In the genomic region with DNA sequence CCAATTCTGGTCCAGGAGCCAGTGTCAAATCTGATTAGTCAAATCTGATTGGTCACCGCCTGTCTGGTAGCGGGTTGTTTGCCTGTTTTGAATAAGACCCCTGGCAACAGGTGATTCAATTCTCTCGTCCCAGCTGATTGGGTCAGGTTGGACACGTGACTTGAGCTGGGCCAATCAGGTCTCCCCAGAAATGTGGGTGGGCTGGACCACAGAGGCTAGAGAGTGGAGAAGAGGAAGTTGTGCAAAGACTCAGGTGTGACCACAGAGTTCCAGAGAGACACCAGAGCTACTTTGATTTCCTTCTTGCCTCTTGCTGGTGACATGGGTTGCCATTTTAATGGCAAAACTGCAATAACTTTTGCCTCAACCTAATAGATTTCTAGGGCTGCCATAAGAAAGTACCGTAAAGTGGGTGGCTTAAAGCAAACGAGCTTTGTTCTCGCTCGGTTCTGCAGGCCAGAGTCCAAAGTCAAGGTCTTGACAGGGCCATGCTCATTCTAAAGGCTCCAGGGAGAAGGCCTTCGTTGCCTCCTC, we compare ENCODE assay signal across 8 cellular contexts. TPM values are rescaled to one million over a fixed set of nuclear protein-coding genes. Genes with fewer than 3 reads are reported as not detected.
A peak's percentile ranks its signal among the peaks of the same experiment; 100 is the strongest.
DNase-seq lines count a peak whose midpoint lies in the region; ATAC-seq and TF ChIP-seq lines count a peak whose summit lies in the region.

No MANE protein-coding gene starts in this region.

- no peak overlapping the region for H3K9ac ChIP-seq in neural progenitor cell

- H3K4me3 Mint-ChIP-seq in GM23338 (no peak overlapping the region), neural progenitor cell (no peak overlapping the region), mesothelial cell of epicardium (no peak overlapping the region)

- H3K27me3 Mint-ChIP-seq in GM23338 (ENCODE audit: insufficient read depth, low read depth, poor library complexity) (peaks cover 32% of the 10 kb centered on the region), neural progenitor cell (ENCODE audit: insufficient read depth, low read depth) (peaks cover 50% of the 10 kb centered on the region), mesothelial cell of epicardium (ENCODE audit: low read depth) (peaks cover 56% of the 10 kb centered on the region)

- H4K20me1 ChIP-seq in GM23338 (replicated peaks; ENCODE audit: insufficient read depth) (no peaks in the 10 kb centered on the region), neural progenitor cell (ENCODE audit: low read depth) (peaks cover 11% of the 10 kb centered on the region)

- no peaks in the 10 kb centered on the region for H3K9me2 ChIP-seq in GM23338 (ENCODE audit: insufficient read depth)

- H3K36me3 Mint-ChIP-seq in GM23338 (ENCODE audit: low read depth) (peaks cover 23% of the 10 kb centered on the region), neural progenitor cell (peaks cover 2% of the 10 kb centered on the region), mesothelial cell of epicardium (no peaks in the 10 kb centered on the region)

- H3K4me2 ChIP-seq in GM23338 (no peak overlapping the region), neural progenitor cell (no peak overlapping the region)

- TF ChIP-seq CTCF in GM23338 (conservative IDR thresholded peaks at IDR 0.05; ENCODE audit: low read depth in 2 of 2) (no peak), cardiac fibroblast (IDR thresholded peaks at IDR 0.05; ENCODE audit: low read depth, low read length) (no peak), neural progenitor cell (IDR thresholded peaks at IDR 0.05) (no peak), mesothelial cell of epicardium (IDR thresholded peaks at IDR 0.05; ENCODE audit: unreplicated experiment) (no peak)

- H3K9me3 Mint-ChIP-seq in GM23338 (peaks cover 76% of the 10 kb centered on the region), neural progenitor cell (peaks cover 2% of the 10 kb centered on the region), mesothelial cell of epicardium (peaks cover 2% of the 10 kb centered on the region)

- H3K79me2 ChIP-seq in GM23338 (replicated peaks; ENCODE audit: insufficient read depth), result no peaks in the 10 kb centered on the region
- no peaks in the 10 kb centered on the region for H3K79me2 ChIP-seq in neural progenitor cell (ENCODE audit: low read depth)

- no peaks in the 10 kb centered on the region for H3F3A ChIP-seq in GM23338 (replicated peaks; ENCODE audit: low read depth)
- H3F3A ChIP-seq in neural progenitor cell (ENCODE audit: low read depth), result no peaks in the 10 kb centered on the region

- H3K36me3 ChIP-seq in GM23338 (ENCODE audit: insufficient read depth) (no peaks in the 10 kb centered on the region; the same call in 1 of the 2 replicates), neural progenitor cell (no peaks in the 10 kb centered on the region)

- ATAC-seq in GM18502 (IDR thresholded peaks at IDR 0.05; ENCODE audit: poor library complexity, unreplicated experiment), result peak; percentile 73
- peak; percentile 42 for ATAC-seq in GM23338

- peak; percentile 84 for DNase-seq in GM23338 (ENCODE audit: low spot score)
- DNase-seq in Kasumi-1 (lab: John Stamatoyannopoulos, UW), result peak; percentile 93 to 94
- peak; percentile 56 for DNase-seq in activated CD4-positive, CD25-positive, alpha-beta regulatory T cell treated with anti-CD3 and anti-CD28 coated beads, Interleukin-2, amount 50 U/mL, for 16 hours (ENCODE audit: low read depth, low spot score)
- peak; percentile 39 to 53 for DNase-seq in cardiac fibroblast (ENCODE audit: low read depth in 2 of 2)
- peak; percentile 56 for DNase-seq in neural progenitor cell (ENCODE audit: low spot score)
- no peak for DNase-seq in mesothelial cell of epicardium (ENCODE audit: low spot score in 2 of 2, unreplicated experiment in 2 of 2)
- DNase-seq in GM03348 (ENCODE audit: low spot score), result no peak

- H3K27me3 ChIP-seq in GM23338 (ENCODE audit: insufficient read depth) (peaks cover 39% of the 10 kb centered on the region), neural progenitor cell (peaks cover 50% of the 10 kb centered on the region)

- peaks cover 11% of the 10 kb centered on the region; the same call in 1 of the 2 replicates for H3K4me1 ChIP-seq in GM23338 (ENCODE audit: insufficient read depth)
- H3K4me1 ChIP-seq in neural progenitor cell, result peaks cover 7% of the 10 kb centered on the region

- H3K4me1 Mint-ChIP-seq in GM23338 (peaks cover 8% of the 10 kb centered on the region; the same call in 2 of the 3 replicates), neural progenitor cell (peaks cover 15% of the 10 kb centered on the region), mesothelial cell of epicardium (peaks cover 13% of the 10 kb centered on the region)

- H3K4me3 ChIP-seq in GM23338 (no peak overlapping the region), cardiac fibroblast (replicated peaks in 1 of 2; ENCODE audit: low read depth in 2 of 2, low read length in 2 of 2) (no peak overlapping the region), neural progenitor cell (no peak overlapping the region)

- no peak overlapping the region for H3K27ac ChIP-seq in GM23338 (ENCODE audit: low read depth)
- no peak overlapping the region for H3K27ac ChIP-seq in neural progenitor cell

- peaks cover 5% of the 10 kb centered on the region for H3K9me3 ChIP-seq in neural progenitor cell (ENCODE audit: low read depth)

- no peak overlapping the region for H3K27ac Mint-ChIP-seq in GM23338
- H3K27ac Mint-ChIP-seq in neural progenitor cell, result no peak overlapping the region
- no peak overlapping the region for H3K27ac Mint-ChIP-seq in mesothelial cell of epicardium

- H2AFZ ChIP-seq in GM23338 (no peak overlapping the region), neural progenitor cell (replicated peaks) (no peak overlapping the region)

TF ChIP-seq in GM23338, 12 proteins besides CTCF, POLR2A, EP300 and RAD21 (continues in another document):
- TF ChIP-seq EZH2phosphoT487 (IDR thresholded peaks at IDR 0.05; ENCODE audit: unreplicated experiment) (no peak), ZNF114 (CRISPR knock-in tag; IDR thresholded peaks at IDR 0.05) (no peak), STAT1 (IDR thresholded peaks at IDR 0.05; ENCODE audit: unreplicated experiment) (no peak), POLR2AphosphoS5 (IDR thresholded peaks at IDR 0.05; ENCODE audit: low read depth) (no peak), EZH2 (IDR thresholded peaks at IDR 0.05; ENCODE audit: low read depth, unreplicated experiment) (no peak), NANOG (IDR thresholded peaks at IDR 0.05; ENCODE audit: borderline replicate concordance) (no peak), CREB1 (CRISPR knock-in tag; IDR thresholded peaks at IDR 0.05; ENCODE audit: low read depth) (no peak)
- TF ChIP-seq, protein P1, sequence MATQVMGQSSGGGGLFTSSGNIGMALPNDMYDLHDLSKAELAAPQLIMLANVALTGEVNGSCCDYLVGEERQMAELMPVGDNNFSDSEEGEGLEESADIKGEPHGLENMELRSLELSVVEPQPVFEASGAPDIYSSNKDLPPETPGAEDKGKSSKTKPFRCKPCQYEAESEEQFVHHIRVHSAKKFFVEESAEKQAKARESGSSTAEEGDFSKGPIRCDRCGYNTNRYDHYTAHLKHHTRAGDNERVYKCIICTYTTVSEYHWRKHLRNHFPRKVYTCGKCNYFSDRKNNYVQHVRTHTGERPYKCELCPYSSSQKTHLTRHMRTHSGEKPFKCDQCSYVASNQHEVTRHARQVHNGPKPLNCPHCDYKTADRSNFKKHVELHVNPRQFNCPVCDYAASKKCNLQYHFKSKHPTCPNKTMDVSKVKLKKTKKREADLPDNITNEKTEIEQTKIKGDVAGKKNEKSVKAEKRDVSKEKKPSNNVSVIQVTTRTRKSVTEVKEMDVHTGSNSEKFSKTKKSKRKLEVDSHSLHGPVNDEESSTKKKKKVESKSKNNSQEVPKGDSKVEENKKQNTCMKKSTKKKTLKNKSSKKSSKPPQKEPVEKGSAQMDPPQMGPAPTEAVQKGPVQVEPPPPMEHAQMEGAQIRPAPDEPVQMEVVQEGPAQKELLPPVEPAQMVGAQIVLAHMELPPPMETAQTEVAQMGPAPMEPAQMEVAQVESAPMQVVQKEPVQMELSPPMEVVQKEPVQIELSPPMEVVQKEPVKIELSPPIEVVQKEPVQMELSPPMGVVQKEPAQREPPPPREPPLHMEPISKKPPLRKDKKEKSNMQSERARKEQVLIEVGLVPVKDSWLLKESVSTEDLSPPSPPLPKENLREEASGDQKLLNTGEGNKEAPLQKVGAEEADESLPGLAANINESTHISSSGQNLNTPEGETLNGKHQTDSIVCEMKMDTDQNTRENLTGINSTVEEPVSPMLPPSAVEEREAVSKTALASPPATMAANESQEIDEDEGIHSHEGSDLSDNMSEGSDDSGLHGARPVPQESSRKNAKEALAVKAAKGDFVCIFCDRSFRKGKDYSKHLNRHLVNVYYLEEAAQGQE (IDR thresholded peaks at IDR 0.05; ENCODE audit: unreplicated experiment), result no peak
- TF ChIP-seq, protein P2, sequence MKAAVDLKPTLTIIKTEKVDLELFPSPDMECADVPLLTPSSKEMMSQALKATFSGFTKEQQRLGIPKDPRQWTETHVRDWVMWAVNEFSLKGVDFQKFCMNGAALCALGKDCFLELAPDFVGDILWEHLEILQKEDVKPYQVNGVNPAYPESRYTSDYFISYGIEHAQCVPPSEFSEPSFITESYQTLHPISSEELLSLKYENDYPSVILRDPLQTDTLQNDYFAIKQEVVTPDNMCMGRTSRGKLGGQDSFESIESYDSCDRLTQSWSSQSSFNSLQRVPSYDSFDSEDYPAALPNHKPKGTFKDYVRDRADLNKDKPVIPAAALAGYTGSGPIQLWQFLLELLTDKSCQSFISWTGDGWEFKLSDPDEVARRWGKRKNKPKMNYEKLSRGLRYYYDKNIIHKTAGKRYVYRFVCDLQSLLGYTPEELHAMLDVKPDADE (IDR thresholded peaks at IDR 0.05), result no peak

RNA-seq across cellular contexts. Expression of a gene that starts 5.4 kb away (rescaled TPM):
- total RNA-seq in GM23338 (2014; rRNA removed; shearing (Covaris generic)), result 5.3 and 9.1 TPM in 2 replicates
- polyA plus RNA-seq in GM23338 (2016; fragmentation: Nextera tagmentation; extraction: Ambion mirVana), result 2.6 and 2.8 TPM in 2 replicates
- total RNA-seq in neural progenitor cell (ENCODE audit: low replicate concordance) (0.28 and 1.7 TPM in 2 replicates), mesothelial cell of epicardium (0.76 to 1.5 TPM (median 1.1 TPM) in 3 replicates)

RNA-seq across cellular contexts. Expression of a gene that starts 34.1 kb away (rescaled TPM):
- total RNA-seq in GM23338 (2014; rRNA removed; shearing (Covaris generic)), result 31.1 and 41.7 TPM in 2 replicates
- 32.9 and 34.6 TPM in 2 replicates for polyA plus RNA-seq in GM23338 (2016; fragmentation: Nextera tagmentation; extraction: Ambion mirVana)
- total RNA-seq in neural progenitor cell (ENCODE audit: low replicate concordance) (2.4 and 7.3 TPM in 2 replicates), mesothelial cell of epicardium (10.5 to 13.5 TPM (median 13.0 TPM) in 3 replicates)

RNA-seq across cellular contexts. Expression of a gene that starts 54.6 kb away (rescaled TPM):
- 2.8 and 3.1 TPM in 2 replicates for total RNA-seq in GM23338 (2014; rRNA removed; shearing (Covaris generic))
- polyA plus RNA-seq in GM23338 (2016; fragmentation: Nextera tagmentation; extraction: Ambion mirVana), result 6.1 and 6.3 TPM in 2 replicates
- total RNA-seq in neural progenitor cell (ENCODE audit: low replicate concordance) (0.19 TPM in 1 of 2 replicates, not detected in the other), mesothelial cell of epicardium (0.42 to 0.75 TPM (median 0.63 TPM) in 3 replicates)

RNA-seq across cellular contexts. Expression of a gene that starts 54.7 kb away (rescaled TPM):
- 2.0 and 7.3 TPM in 2 replicates for total RNA-seq in GM23338 (2014; rRNA removed; shearing (Covaris generic))
- 7.1 and 7.3 TPM in 2 replicates for polyA plus RNA-seq in GM23338 (2016; fragmentation: Nextera tagmentation; extraction: Ambion mirVana)
- 1.2 TPM in 1 of 2 replicates, not detected in the other for total RNA-seq in neural progenitor cell (ENCODE audit: low replicate concordance)
- total RNA-seq in mesothelial cell of epicardium, result not detected in 3 replicates

Comparison
In these comparisons a context has a peak if more than half of its experiments do, and no peak if none do; other contexts are left out.
1. DNase-seq: peak in GM23338 (single experiment), Kasumi-1 (2 of 2), activated CD4-positive, CD25-positive, alpha-beta regulatory T cell treated with anti-CD3 and anti-CD28 coated beads, Interleukin-2, amount 50 U/mL, for 16 hours (single experiment), cardiac fibroblast (2 of 2) and neural progenitor cell (single experiment); none in mesothelial cell of epicardium (0 of 2) and GM03348 (single experiment).